1 cellular context compared by ENCODE assay signal in genomic region chr10:132054564-132054963, GRCh38.
TF ChIP-seq lines count a peak whose summit lies in the region.

No MANE protein-coding gene starts in this region.

TF ChIP-seq in HCT116, 20 proteins besides CTCF, POLR2A, EP300 and RAD21:
- TF ChIP-seq TCF7L2 (IDR thresholded peaks at IDR 0.05; ENCODE audit: borderline replicate concordance, extremely low read depth, insufficient read depth, insufficient read length) = no peak
- TF ChIP-seq REST (IDR thresholded peaks at IDR 0.05; ENCODE audit: low read depth) = peak; percentile 61
